9 cellular contexts compared by ENCODE assay signal in genomic region chr14:69355155-69355954, GRCh38. TPM values are rescaled to one million over a fixed set of nuclear protein-coding genes. Genes with fewer than 3 reads are reported as not detected.
DNase-seq lines count a peak whose midpoint lies in the region; ATAC-seq and TF ChIP-seq lines count a peak whose summit lies in the region.
"Had no signal": no experiment of that assay in that cellular context is flagged by ENCODE, and none has a peak within 500 bp of the region (broad histone marks: within the 10 kb centered on the region; RNA-seq: fewer than 3 reads in every experiment).

No MANE protein-coding gene starts in this region.

- H3K27me3 ChIP-seq in Karpas-422 (ENCODE audit: low read length), result no peaks in the 10 kb centered on the region
- no peaks in the 10 kb centered on the region for H3K27me3 ChIP-seq in effector memory CD4-positive, alpha-beta T cell (replicated peaks; ENCODE audit: control insufficient read depth, insufficient read depth, low read length, poor library complexity, severe bottlenecking)
- H3K27me3 ChIP-seq in skeletal muscle tissue (ENCODE audit: control insufficient read depth in 3 of 3, insufficient read depth in 3 of 3, low read length in 3 of 3), result peaks cover 0 to 3% (median 0%) of the 10 kb centered on the region in 3 donors

- H3K79me2 ChIP-seq in Karpas-422 (ENCODE audit: low read length), result no peaks in the 10 kb centered on the region

- no peaks in the 10 kb centered on the region for H3K9me2 ChIP-seq in Karpas-422 (replicated peaks; ENCODE audit: insufficient read depth, low read length)

- H3K4me2 ChIP-seq in Karpas-422 (ENCODE audit: low read depth, low read length, poor library complexity, severe bottlenecking), result no peak overlapping the region

- H3K4me3 ChIP-seq in Karpas-422 (ENCODE audit: low read length) (no peak overlapping the region), skeletal muscle tissue (ENCODE audit: low read length in 3 of 3) (no peak overlapping the region)
- H3K4me3 ChIP-seq in effector memory CD4-positive, alpha-beta T cell (ENCODE audit: insufficient read depth, low read depth, low read length, poor library complexity, severe bottlenecking), result no peak overlapping the region

- no peaks in the 10 kb centered on the region for H3K9me3 ChIP-seq in Karpas-422 (ENCODE audit: low read length)
- H3K9me3 ChIP-seq in effector memory CD4-positive, alpha-beta T cell (ENCODE audit: control insufficient read depth, low read length), result no peaks in the 10 kb centered on the region
- no peaks in the 10 kb centered on the region for H3K9me3 ChIP-seq in skeletal muscle tissue (ENCODE audit: control insufficient read depth in 3 of 3, low read length in 3 of 3)

- H2AFZ ChIP-seq in Karpas-422 (ENCODE audit: low read length), result peak overlapping the region; percentile 19; the same call in 1 of the 2 replicates

- DNase-seq in Karpas-422 (no peak), iPS-NIHi11 (ENCODE audit: low spot score) (no peak), C1 segment of cervical spinal cord (lab: John Stamatoyannopoulos, UW) (no peak), NCI-H526 (lab: John Stamatoyannopoulos, UW) (no peak)
- no peak for DNase-seq in effector memory CD4-positive, alpha-beta T cell
- DNase-seq: NCI-H2227 treated with DMSO at 0.1 percent for 48 hours had no signal

- no peaks in the 10 kb centered on the region for H3K36me3 ChIP-seq in Karpas-422 (ENCODE audit: insufficient read depth, low read length)
- H3K36me3 ChIP-seq in effector memory CD4-positive, alpha-beta T cell (ENCODE audit: control insufficient read depth, insufficient read depth, low read length), result no peaks in the 10 kb centered on the region
- peaks cover 0 to 2% (median 0%) of the 10 kb centered on the region in 3 donors for H3K36me3 ChIP-seq in skeletal muscle tissue (ENCODE audit: control insufficient read depth in 3 of 3, insufficient read depth in 3 of 3, low read length in 3 of 3)

- ATAC-seq in GM18505 (IDR thresholded peaks at IDR 0.05; ENCODE audit: unreplicated experiment) (no peak), HG03571 (IDR thresholded peaks at IDR 0.05; ENCODE audit: unreplicated experiment) (no peak)

- H3K27ac ChIP-seq in Karpas-422 (ENCODE audit: low read length), result no peak overlapping the region
- peak overlapping the region; percentile 27 for H3K27ac ChIP-seq in effector memory CD4-positive, alpha-beta T cell (ENCODE audit: insufficient read depth, low read length, poor library complexity, severe bottlenecking)
- peak overlapping the region; percentile 72 for H3K27ac ChIP-seq in skeletal muscle tissue (ENCODE audit: low read depth, low read length)

- H3K4me1 ChIP-seq in Karpas-422 (ENCODE audit: low read length) (peaks cover 23% of the 10 kb centered on the region), skeletal muscle tissue (ENCODE audit: control insufficient read depth in 3 of 3, insufficient read depth in 3 of 3, low read length in 3 of 3) (peaks cover 5 to 6% (median 5%) of the 10 kb centered on the region in 3 donors)
- peaks cover 9% of the 10 kb centered on the region for H3K4me1 ChIP-seq in effector memory CD4-positive, alpha-beta T cell (ENCODE audit: control insufficient read depth, insufficient read depth, low read length, poor library complexity, severe bottlenecking)

- 0 out of 2 replicates have a peak overlapping the region, but pooled peaks have one; percentile 21 for H3K9ac ChIP-seq in Karpas-422 (ENCODE audit: low read length)
- no peak overlapping the region for H3K9ac ChIP-seq in skeletal muscle tissue (ENCODE audit: low read depth in 1 of 3, low read length in 3 of 3)

- TF ChIP-seq POLR2A in GM18505 (IDR thresholded peaks at IDR 0.05; ENCODE audit: borderline replicate concordance, extremely low read depth, insufficient read depth, insufficient read length), result peak; percentile 21

- no peaks in the 10 kb centered on the region for H4K20me1 ChIP-seq in Karpas-422 (ENCODE audit: insufficient read depth, low read depth, low read length)

RNA-seq across cellular contexts. Expression of gene ERH, which starts 42.7 kb away (rescaled TPM):
- total RNA-seq in Karpas-422 (2014; rRNA removed; shearing (Covaris generic); ENCODE audit: low replicate concordance), result 168 and 296 TPM in 2 replicates
- total RNA-seq in skeletal muscle tissue, result 75.7 TPM

RNA-seq across cellular contexts. Expression of gene SLC39A9, which starts 43.1 kb away (rescaled TPM):
- 111 and 161 TPM in 2 replicates for total RNA-seq in Karpas-422 (2014; rRNA removed; shearing (Covaris generic); ENCODE audit: low replicate concordance)
- total RNA-seq in skeletal muscle tissue, result 52.7 TPM
